In the genomic region with DNA sequence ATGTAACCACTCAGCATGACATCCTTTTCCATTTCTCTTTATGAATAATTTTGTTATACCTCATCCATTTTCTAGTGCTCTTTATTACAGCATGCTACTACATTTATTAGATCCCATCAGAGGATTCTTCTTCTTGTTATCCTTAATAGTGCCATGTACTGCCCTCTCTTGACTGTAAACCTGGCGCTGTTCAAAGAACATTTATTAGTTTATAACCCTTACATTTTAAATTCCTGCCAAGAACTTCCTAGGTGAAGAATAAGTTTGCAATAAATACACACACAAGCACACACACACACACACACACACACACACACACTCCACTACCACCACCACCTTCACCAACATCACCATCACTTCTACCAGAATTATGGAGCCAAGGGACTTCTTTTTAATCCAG, we compare ENCODE assay signal across 20 cellular contexts.
"Had no signal": no experiment of that assay in that cellular context is flagged by ENCODE, and none has a peak within 500 bp of the region (broad histone marks: within the 10 kb centered on the region; RNA-seq: fewer than 3 reads in every experiment).

No MANE protein-coding gene starts in this region.

- H3K36me3 ChIP-seq: left ventricle myocardium inferior, ovary, right atrium auricular region, right lobe of liver, spleen, suprapubic skin, thoracic aorta, tibial artery, upper lobe of right lung had no signal

- H3K4me1 ChIP-seq: left ventricle myocardium inferior, right atrium auricular region, right lobe of liver, spleen, suprapubic skin, upper lobe of right lung had no signal

- H3K4me3 ChIP-seq: left ventricle myocardium inferior, lung, ovary, right atrium auricular region, right lobe of liver, skin epidermis, spleen, suprapubic skin, thoracic aorta, tibial artery, upper lobe of right lung had no signal

- DNase-seq: hypothalamus; immature natural killer cell; kidney; left ventricle myocardium inferior; naive thymus-derived CD4-positive, alpha-beta T cell; ovary; right lobe of liver; spleen; stimulated activated CD4-positive, alpha-beta T cell treated with anti-CD3 and anti-CD28 coated beads, Interleukin-4, amount 100 ng/mL, for 24 hours; stimulated activated naive CD4-positive, alpha-beta T cell; tibial artery; trophoblast cell; upper lobe of right lung had no signal

- H3K9me3 ChIP-seq: left ventricle myocardium inferior, ovary, right atrium auricular region, right lobe of liver, spleen, suprapubic skin, thoracic aorta, tibial artery, upper lobe of right lung had no signal

- ATAC-seq: naive thymus-derived CD4-positive, alpha-beta T cell; natural killer cell treated with Interleukin-12 subunit alpha and Interleukin-12 subunit beta and Interleukin-15 and Interleukin-18, amount 100 ng/mL, for 72 hours; right lobe of liver; stimulated activated effector memory CD8-positive, alpha-beta T cell treated with anti-CD3 and anti-CD28 coated beads, Interleukin-12 subunit alpha, Interleukin-12 subunit beta, amount 100 ng/mL, for 72 hours; upper lobe of right lung had no signal

- H3K27ac ChIP-seq: left ventricle myocardium inferior, ovary, right atrium auricular region, right lobe of liver, skin epidermis, spleen, suprapubic skin, thoracic aorta, tibial artery, upper lobe of right lung had no signal
